1 cellular context compared by ENCODE assay signal in the genomic region with DNA sequence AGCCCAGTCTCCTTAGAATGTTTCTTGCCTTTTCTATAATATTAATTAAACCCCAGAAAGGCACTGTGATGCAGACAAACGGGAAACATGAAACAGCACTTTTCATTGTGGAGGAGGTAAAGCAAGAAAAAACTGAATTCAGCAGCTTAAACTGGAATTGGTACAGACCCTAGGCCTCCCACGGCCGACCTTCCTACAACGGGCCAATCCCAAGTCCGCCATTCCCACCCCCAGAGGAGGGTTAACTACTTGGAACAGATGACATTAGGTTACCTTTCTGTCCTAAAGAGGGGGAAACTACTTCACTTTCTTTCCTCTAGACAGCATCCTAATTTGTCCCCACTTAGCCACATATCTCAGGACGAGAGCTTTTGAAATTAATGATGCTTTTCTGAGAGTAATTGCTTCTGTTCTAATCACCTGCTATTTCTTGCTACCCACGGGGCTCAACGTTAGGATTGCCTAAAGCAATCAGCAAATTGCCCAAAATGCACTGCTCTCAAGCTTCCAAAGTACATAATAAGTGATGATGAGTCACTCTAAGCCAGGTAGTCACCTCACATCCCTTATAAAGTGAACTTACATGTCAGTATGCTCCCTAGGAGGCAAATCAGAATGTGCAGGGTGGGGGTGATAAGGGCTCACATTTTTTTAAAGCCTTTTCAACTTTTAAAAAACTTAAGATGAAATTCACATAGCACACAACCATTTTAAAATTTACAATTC.
TF ChIP-seq lines count a peak whose summit lies in the region.

No MANE protein-coding gene starts in this region.

TF ChIP-seq in neural cell, 6 proteins besides CTCF, POLR2A, EP300 and RAD21 (continued from another document):
- no peak for TF ChIP-seq POLR2AphosphoS5 (IDR thresholded peaks at IDR 0.05)
- no peak for TF ChIP-seq SMC3 (conservative IDR thresholded peaks at IDR 0.05; ENCODE audit: poor library complexity)
- TF ChIP-seq MXI1 (conservative IDR thresholded peaks at IDR 0.05; ENCODE audit: poor library complexity, severe bottlenecking), result no peak
